ENCODE assay signal across 14 cellular contexts in the genomic region with DNA sequence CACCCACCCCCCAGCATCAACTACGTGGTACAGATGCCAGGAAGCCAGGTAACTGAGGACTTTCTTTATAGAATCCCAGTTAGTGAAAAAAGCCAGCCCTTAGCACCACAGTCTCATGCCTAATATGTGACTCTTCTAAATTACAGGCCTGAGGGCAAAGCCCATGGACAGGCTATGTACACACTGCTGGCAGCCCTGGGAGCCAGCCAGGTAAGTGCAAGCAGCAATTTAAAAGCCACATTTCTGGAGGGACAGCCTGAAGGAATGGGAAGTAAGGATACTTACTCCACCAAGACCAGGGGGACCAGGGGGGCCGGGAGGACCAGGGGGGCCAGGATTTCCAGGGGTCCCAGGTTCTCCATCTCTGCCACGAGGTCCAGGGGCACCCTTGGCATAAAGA. TPM values are rescaled to one million over a fixed set of nuclear protein-coding genes. Genes with fewer than 3 reads are reported as not detected.
"Had no signal": no experiment of that assay in that cellular context is flagged by ENCODE, and none has a peak within 500 bp of the region (broad histone marks: within the 10 kb centered on the region; RNA-seq: fewer than 3 reads in every experiment).

No MANE protein-coding gene starts in this region.

- H3K27ac ChIP-seq: foreskin keratinocyte, hepatocyte, left lung, right atrium auricular region, skin epidermis, suprapubic skin had no signal

- H2AFZ ChIP-seq: hepatocyte had no signal

- DNase-seq: activated CD4-positive, alpha-beta memory T cell treated with anti-CD3 and anti-CD28 coated beads, Interleukin-2, amount 10 ng/mL, durations not matched to agents 7 days and 5 days; activated CD4-positive, alpha-beta T cell treated with anti-CD3 and anti-CD28 coated beads for 48 hours; activated CD8-positive, alpha-beta memory T cell treated with anti-CD3 and anti-CD28 coated beads, Interleukin-2, amount 10 ng/mL, durations not matched to agents 7 days and 5 days; dermis blood vessel endothelial cell; effector memory CD8-positive, alpha-beta T cell; left lung; occipital lobe had no signal

- H3K4me1 ChIP-seq: foreskin keratinocyte had no signal

- FAIRE-seq: islet of Langerhans, TTC549 had no signal

- H3K79me2 ChIP-seq: hepatocyte had no signal

- H3K27me3 ChIP-seq: hepatocyte, right atrium auricular region had no signal

- H3K9me3 ChIP-seq: left lung, right atrium auricular region, suprapubic skin had no signal

- H3K4me3 ChIP-seq: hepatocyte, left lung, right atrium auricular region, skin epidermis, suprapubic skin had no signal

- H3K36me3 ChIP-seq: left lung, right atrium auricular region, suprapubic skin had no signal

- H3K4me2 ChIP-seq: hepatocyte had no signal

RNA-seq across cellular contexts. Expression of gene COL2A1, which starts 7.0 kb away (rescaled TPM):
- total RNA-seq: activated CD4-positive, alpha-beta memory T cell treated with anti-CD3 and anti-CD28 coated beads, Interleukin-2, amount 10 ng/mL, durations not matched to agents 7 days and 5 days; dermis blood vessel endothelial cell; right atrium auricular region; suprapubic skin had no signal
